1 cellular context compared by ENCODE assay signal in genomic region chr15:28967071-28967470, GRCh38.
TF ChIP-seq lines count a peak whose summit lies in the region.

No MANE protein-coding gene starts in this region.

TF ChIP-seq in IMR-90, 13 proteins besides CTCF, POLR2A, EP300 and RAD21 (continued from another document):
- TF ChIP-seq ELK1 (IDR thresholded peaks at IDR 0.05; ENCODE audit: borderline replicate concordance, low read depth, low read length), result no peak
- no peak for TF ChIP-seq SMC3 (IDR thresholded peaks at IDR 0.05; ENCODE audit: low read depth, low read length)
